Comparison of ENCODE assay signal across 12 cellular contexts in genomic region chr1:27141266-27142003, GRCh38. TPM values are rescaled to one million over a fixed set of nuclear protein-coding genes. Genes with fewer than 3 reads are reported as not detected.
A peak's percentile ranks its signal among the peaks of the same experiment; 100 is the strongest.
DNase-seq lines count a peak whose midpoint lies in the region; ATAC-seq, FAIRE-seq and TF ChIP-seq lines count a peak whose summit lies in the region.
"Had no signal": no experiment of that assay in that cellular context is flagged by ENCODE, and none has a peak within 500 bp of the region (broad histone marks: within the 10 kb centered on the region; RNA-seq: fewer than 3 reads in every experiment).

No MANE protein-coding gene starts in this region.

- no peak for TF ChIP-seq POLR2A in testis (IDR thresholded peaks at IDR 0.05)

- peaks cover 71% of the 10 kb centered on the region for H3K4me1 Mint-ChIP-seq in activated CD4-positive, alpha-beta T cell treated with anti-CD3 and anti-CD28 coated beads for 36 hours
- peaks cover 53% of the 10 kb centered on the region for H3K4me1 Mint-ChIP-seq in stimulated activated memory B cell treated with anti-CD40 and anti-IgM and Interleukin-4, amounts not matched to agents 10 μg/mL and 1 μg/mL and 100 μg/mL, for 72 hours

- H3K36me3 Mint-ChIP-seq in activated CD4-positive, alpha-beta T cell treated with anti-CD3 and anti-CD28 coated beads for 36 hours (ENCODE audit: low read depth): peaks cover 5% of the 10 kb centered on the region
- H3K36me3 Mint-ChIP-seq in stimulated activated memory B cell treated with anti-CD40 and anti-IgM and Interleukin-4, amounts not matched to agents 10 μg/mL and 1 μg/mL and 100 μg/mL, for 72 hours: peaks cover 7% of the 10 kb centered on the region

- TF ChIP-seq CTCF in kidney (IDR thresholded peaks at IDR 0.05; ENCODE audit: borderline replicate concordance, extremely low read depth, insufficient read depth) (no peak), upper lobe of right lung (IDR thresholded peaks at IDR 0.05) (no peak), testis (IDR thresholded peaks at IDR 0.05) (no peak)

- intact Hi-C loops in activated CD4-positive, alpha-beta T cell treated with anti-CD3 and anti-CD28 coated beads for 36 hours (cut with DNase I, micrococcal nuclease): no loop called here
- intact Hi-C loops in kidney (cut with DNase I): no loop called here
- intact Hi-C loops in upper lobe of right lung (cut with DNase I): no loop called here
- intact Hi-C loops in testis (cut with DNase I; ENCODE audit: low total_unique reads): no loop called here

- no peaks in the 10 kb centered on the region for H3K9me3 ChIP-seq in kidney (ENCODE audit: control insufficient read depth in 1 of 2, low read length in 2 of 2)
- H3K9me3 ChIP-seq in upper lobe of right lung: no peaks in the 10 kb centered on the region
- no peaks in the 10 kb centered on the region for H3K9me3 ChIP-seq in testis
- H3K9me3 ChIP-seq: ascending aorta had no signal

- H3K27ac ChIP-seq in kidney (ENCODE audit: low read depth in 2 of 2, low read length in 2 of 2) (peak overlapping the region in 1 of 2 donors; percentile 57), upper lobe of right lung (no peak overlapping the region), testis (no peak overlapping the region)

- H3K36me3 ChIP-seq in kidney (ENCODE audit: control insufficient read depth in 1 of 2, insufficient read depth in 2 of 2, low read length in 2 of 2): no peaks in the 10 kb centered on the region
- H3K36me3 ChIP-seq in upper lobe of right lung: no peaks in the 10 kb centered on the region
- H3K36me3 ChIP-seq in testis (ENCODE audit: low read depth, missing control alignments): no peaks in the 10 kb centered on the region
- H3K36me3 ChIP-seq: ascending aorta had no signal

- H3K9me3 Mint-ChIP-seq in activated CD4-positive, alpha-beta T cell treated with anti-CD3 and anti-CD28 coated beads for 36 hours (ENCODE audit: low read depth): no peaks in the 10 kb centered on the region
- H3K9me3 Mint-ChIP-seq in stimulated activated memory B cell treated with anti-CD40 and anti-IgM and Interleukin-4, amounts not matched to agents 10 μg/mL and 1 μg/mL and 100 μg/mL, for 72 hours: no peaks in the 10 kb centered on the region
- H3K9me3 Mint-ChIP-seq: IgD-negative memory B cell had no signal

- ATAC-seq in activated CD4-positive, alpha-beta T cell treated with anti-CD3 and anti-CD28 coated beads for 36 hours: no peak
- ATAC-seq in upper lobe of right lung: no peak
- no peak for ATAC-seq in stimulated activated memory B cell treated with anti-CD40 and anti-IgM and Interleukin-4, amounts not matched to agents 10 μg/mL and 1 μg/mL and 100 μg/mL, for 72 hours
- no peak for ATAC-seq in GM18909 (IDR thresholded peaks at IDR 0.05; ENCODE audit: poor library complexity, unreplicated experiment)

- no peaks in the 10 kb centered on the region for H3K27me3 Mint-ChIP-seq in activated CD4-positive, alpha-beta T cell treated with anti-CD3 and anti-CD28 coated beads for 36 hours
- no peaks in the 10 kb centered on the region for H3K27me3 Mint-ChIP-seq in stimulated activated memory B cell treated with anti-CD40 and anti-IgM and Interleukin-4, amounts not matched to agents 10 μg/mL and 1 μg/mL and 100 μg/mL, for 72 hours
- H3K27me3 Mint-ChIP-seq: IgD-negative memory B cell had no signal

- WGBS in testis, 2 donors: 90 to 92% methylated on average over 9 of the region's 9 CpGs

- no peak overlapping the region for H3K9ac ChIP-seq in kidney (ENCODE audit: low read length in 2 of 2)

- H3K4me1 ChIP-seq in kidney (ENCODE audit: control insufficient read depth in 1 of 2, insufficient read depth in 1 of 2, low read depth in 1 of 2, low read length in 2 of 2): peaks cover 21 to 50% of the 10 kb centered on the region in 2 donors
- peaks cover 73% of the 10 kb centered on the region for H3K4me1 ChIP-seq in upper lobe of right lung
- H3K4me1 ChIP-seq in testis: peaks cover 33% of the 10 kb centered on the region

- H3K27ac Mint-ChIP-seq in activated CD4-positive, alpha-beta T cell treated with anti-CD3 and anti-CD28 coated beads for 36 hours: peak overlapping the region; percentile 24
- no peak overlapping the region for H3K27ac Mint-ChIP-seq in stimulated activated memory B cell treated with anti-CD40 and anti-IgM and Interleukin-4, amounts not matched to agents 10 μg/mL and 1 μg/mL and 100 μg/mL, for 72 hours

- FAIRE-seq in kidney (lab: Jason Lieb, UNC): no peak

- H3K27me3 ChIP-seq in upper lobe of right lung: no peaks in the 10 kb centered on the region
- no peaks in the 10 kb centered on the region for H3K27me3 ChIP-seq in testis
- H3K27me3 ChIP-seq: ascending aorta had no signal

- H3K4me3 ChIP-seq in kidney (ENCODE audit: low read length in 2 of 2) (no peak overlapping the region), upper lobe of right lung (no peak overlapping the region), testis (no peak overlapping the region)
- H3K4me3 ChIP-seq: ascending aorta had no signal

- POLR2A ChIA-PET in activated CD4-positive, alpha-beta T cell treated with anti-CD3 and anti-CD28 coated beads for 36 hours (lab: Charles Lee): interaction anchor here (1.0 to 6.2 kb wide), 2 partner anchors 12 to 16 kb away, joined by 4 to 44 read pairs; partner anchors contain the start of gene SLC9A1

- no peak overlapping the region for H3K4me3 Mint-ChIP-seq in activated CD4-positive, alpha-beta T cell treated with anti-CD3 and anti-CD28 coated beads for 36 hours
- no peak overlapping the region for H3K4me3 Mint-ChIP-seq in stimulated activated memory B cell treated with anti-CD40 and anti-IgM and Interleukin-4, amounts not matched to agents 10 μg/mL and 1 μg/mL and 100 μg/mL, for 72 hours
- H3K4me3 Mint-ChIP-seq: IgD-negative memory B cell had no signal

- CTCF ChIA-PET in activated CD4-positive, alpha-beta T cell treated with anti-CD3 and anti-CD28 coated beads for 36 hours (lab: Charles Lee): interaction anchor here (0.7 to 1.6 kb wide), 6 partner anchors 13 to 216 kb away, joined by 3 to 11 read pairs (median 4); partner anchors contain the start of gene SLC9A1

- DNase-seq in activated CD4-positive, alpha-beta T cell treated with anti-CD3 and anti-CD28 coated beads for 36 hours: no peak
- no peak for DNase-seq in activated CD4-positive, alpha-beta T cell treated with anti-CD3 and anti-CD28 coated beads for 4 hours
- peak; percentile 70 for DNase-seq in NCI-H526 treated with DMSO at 0.1 percent for 48 hours (lab: John Stamatoyannopoulos, UW)
- peak; percentile 85 for DNase-seq in kidney
- peak; percentile 77 for DNase-seq in upper lobe of right lung
- no peak for DNase-seq in testis
- DNase-seq: hippocampal formation, NCI-H748 treated with DMSO at 0.1 percent for 48 hours had no signal

RNA-seq across cellular contexts. Expression of gene SLC9A1, which starts 13.5 kb away (rescaled TPM):
- total RNA-seq in activated CD4-positive, alpha-beta T cell treated with anti-CD3 and anti-CD28 coated beads for 36 hours: 10 to 100 TPM; 15.6 to 20.4 TPM
- 29.8 TPM for total RNA-seq in kidney
- 19.3 TPM for polyA plus RNA-seq in kidney (ENCODE audit: insufficient read depth, low read depth, low replicate concordance)
- 62.4 TPM for total RNA-seq in upper lobe of right lung
- 10 to 100 TPM; 16.8 to 26.4 TPM for total RNA-seq in testis
- polyA plus RNA-seq in testis (ENCODE audit: insufficient read depth, low read depth, low replicate concordance): 33.5 TPM

Comparison
In these comparisons a context has a peak if more than half of its experiments do, and no peak if none do; other contexts are left out.
1. DNase-seq: peak in NCI-H526 treated with DMSO at 0.1 percent for 48 hours (single experiment), kidney (single experiment) and upper lobe of right lung (single experiment); none in activated CD4-positive, alpha-beta T cell treated with anti-CD3 and anti-CD28 coated beads for 36 hours (single experiment), activated CD4-positive, alpha-beta T cell treated with anti-CD3 and anti-CD28 coated beads for 4 hours (0 of 2) and testis (single experiment).